ENCODE assay signal across 24 cellular contexts in genomic region chr3:136772709-136773108, GRCh38. TPM values are rescaled to one million over a fixed set of nuclear protein-coding genes. Genes with fewer than 3 reads are reported as not detected.
DNase-seq lines count a peak whose midpoint lies in the region; ATAC-seq, FAIRE-seq and TF ChIP-seq lines count a peak whose summit lies in the region.
"Had no signal": no experiment of that assay in that cellular context is flagged by ENCODE, and none has a peak within 500 bp of the region (broad histone marks: within the 10 kb centered on the region; RNA-seq: fewer than 3 reads in every experiment).

No MANE protein-coding gene starts in this region.

- H2AFZ ChIP-seq in HepG2 (ENCODE audit: low read length) = no peak overlapping the region
- H2AFZ ChIP-seq in SK-N-SH (ENCODE audit: low read depth) = no peak overlapping the region; the same call in 1 of the 2 replicates
- H2AFZ ChIP-seq: parathyroid adenoma had no signal

- TF ChIP-seq POLR2A in HepG2 (IDR thresholded peaks at IDR 0.05; ENCODE audit: insufficient read depth in 1 of 2, low read depth in 2 of 2, low read length in 2 of 2) (no peak), right lobe of liver (IDR thresholded peaks at IDR 0.05) (no peak)

- H3K36me3 ChIP-seq in HepG2 (replicated peaks in 1 of 2; ENCODE audit: control insufficient read depth in 1 of 2, insufficient read depth in 2 of 2, low read length in 2 of 2) (no peaks in the 10 kb centered on the region), right lobe of liver (no peaks in the 10 kb centered on the region), SK-N-SH (replicated peaks in 1 of 2; ENCODE audit: control insufficient read depth in 1 of 2, insufficient read depth in 2 of 2, low read length in 1 of 2) (no peaks in the 10 kb centered on the region)
- H3K36me3 ChIP-seq: vagina had no signal

- BruUV-seq in HepG2 (replicated peaks; lab: Mats Ljungman, UMichigan) = no TSS peak

- ATAC-seq in HepG2 (no peak), right lobe of liver (no peak), right cardiac atrium (no peak), HG02759 (IDR thresholded peaks at IDR 0.05; ENCODE audit: unreplicated experiment) (no peak)
- ATAC-seq: left colon; natural killer cell treated with Interleukin-12 subunit alpha and Interleukin-12 subunit beta and Interleukin-15 and Interleukin-18, amount 100 ng/mL, for 72 hours; stimulated activated effector memory CD8-positive, alpha-beta T cell treated with anti-CD3 and anti-CD28 coated beads, Interleukin-12 subunit alpha, Interleukin-12 subunit beta, amount 100 ng/mL, for 72 hours had no signal

- no peak for TF ChIP-seq EP300 in HepG2 (IDR thresholded peaks at IDR 0.05; ENCODE audit: low read depth in 2 of 2, low read length in 2 of 2)
- no peak for TF ChIP-seq EP300 in HepG2 (CRISPR knock-in tag; IDR thresholded peaks at IDR 0.05; ENCODE audit: borderline replicate concordance)
- TF ChIP-seq EP300 in SK-N-SH (IDR thresholded peaks at IDR 0.05; ENCODE audit: borderline replicate concordance in 1 of 2, low read depth in 1 of 2, low read length in 1 of 2) = no peak

- no peak overlapping the region for H3K9ac ChIP-seq in HepG2 (ENCODE audit: insufficient read depth, low read depth, low read length)
- H3K9ac ChIP-seq in SK-N-SH = no peak overlapping the region
- H3K9ac ChIP-seq: parathyroid adenoma had no signal

- TF ChIP-seq CTCF in HepG2 (CRISPR knock-in tag; IDR thresholded peaks at IDR 0.05) (no peak), right lobe of liver (IDR thresholded peaks at IDR 0.05) (no peak), SK-N-SH (IDR thresholded peaks at IDR 0.05) (no peak)

- H3K4me2 ChIP-seq in HepG2 (ENCODE audit: low read depth, low read length) (no peak overlapping the region), SK-N-SH (no peak overlapping the region)

- FAIRE-seq in HepG2 (lab: Jason Lieb, UNC) (no peak), urothelium cell line (lab: Jason Lieb, UNC) (peak; percentile 17)
- FAIRE-seq: G401.6 had no signal

- no peak overlapping the region for H3K4me3 ChIP-seq in HepG2 (replicated peaks in 1 of 3; ENCODE audit: insufficient read depth in 1 of 3, low read depth in 2 of 3, low read length in 3 of 3)
- H3K4me3 ChIP-seq in right lobe of liver = no peak overlapping the region
- no peak overlapping the region for H3K4me3 ChIP-seq in SK-N-SH (ENCODE audit: low read depth in 2 of 2, low read length in 1 of 2)
- H3K4me3 ChIP-seq in right cardiac atrium (ENCODE audit: low read length) = no peak overlapping the region
- H3K4me3 ChIP-seq: vagina had no signal

- DNase-seq in HepG2 (ENCODE audit: low spot score) = no peak
- DNase-seq in right lobe of liver = no peak
- no peak for DNase-seq in SK-N-SH
- peak; percentile 52 for DNase-seq in fibroblast of peridontal ligament (ENCODE audit: extremely low read depth)
- peak; percentile 29 for DNase-seq in urothelium cell line (ENCODE audit: low spot score)
- DNase-seq in right cardiac atrium = no peak
- DNase-seq in hepatic stellate cell (ENCODE audit: low spot score) = no peak
- DNase-seq: 8988T; activated B cell treated with CpG ODN at 0.5 μM for 24 hours; activated CD4-positive, alpha-beta memory T cell treated with anti-CD3 and anti-CD28 coated beads, Interleukin-2, amount 10 ng/mL, durations not matched to agents 7 days and 5 days; activated gamma-delta T cell treated with Interleukin-2 at 50 U/mL for 16 hours; activated T-cell treated with anti-CD3 and anti-CD28 coated beads for 4 hours; KG1; left colon; NCI-H2029; NCI-H446; T1000 had no signal

- no peaks in the 10 kb centered on the region for H3K4me1 ChIP-seq in HepG2 (ENCODE audit: insufficient read depth, low read length)
- no peaks in the 10 kb centered on the region for H3K4me1 ChIP-seq in right lobe of liver
- no peaks in the 10 kb centered on the region for H3K4me1 ChIP-seq in SK-N-SH (ENCODE audit: control insufficient read depth in 1 of 2, insufficient read depth in 2 of 2, low read depth in 1 of 2, low read length in 1 of 2)
- H3K4me1 ChIP-seq in right cardiac atrium (ENCODE audit: control insufficient read depth, insufficient read depth, low read length) = no peaks in the 10 kb centered on the region
- H3K4me1 ChIP-seq: parathyroid adenoma, vagina had no signal

- in situ Hi-C loops in HepG2 (cut with HindIII; ENCODE audit: extremely low pct_ligation_motif_present, low pct_unique_long_range_greater_than_20kb) = no loop called here

- intact Hi-C loops in HepG2 (cut with micrococcal nuclease; ENCODE audit: unreplicated experiment) (no loop called here), right lobe of liver (cut with DNase I) (no loop called here), right cardiac atrium (cut with DNase I) (no loop called here)

- H3K27ac ChIP-seq in HepG2 (ENCODE audit: extremely low read length, insufficient read depth, low read length) (no peak overlapping the region), right lobe of liver (no peak overlapping the region), SK-N-SH (ENCODE audit: low read depth in 2 of 2, low read length in 1 of 2) (no peak overlapping the region), right cardiac atrium (ENCODE audit: low read length) (no peak overlapping the region)
- H3K27ac ChIP-seq: C4-2B, parathyroid adenoma, vagina had no signal

- H3K9me2 ChIP-seq in SK-N-SH = no peaks in the 10 kb centered on the region

- WGBS in HepG2 (ENCODE audit: low lambda C conversion rate) = 0% methylated on average over 1 of the region's 1 CpG
- 78% methylated on average over 1 of the region's 1 CpG for WGBS in right lobe of liver (ENCODE audit: insufficient coverage, low coverage, low lambda C conversion rate, missing lambda C conversion rate)
- 56% methylated on average over 1 of the region's 1 CpG for WGBS in SK-N-SH (ENCODE audit: low lambda C conversion rate)
- WGBS in right cardiac atrium = 43% methylated on average over 1 of the region's 1 CpG

- no peaks in the 10 kb centered on the region for H3K79me2 ChIP-seq in HepG2 (ENCODE audit: insufficient read depth, low read length)
- H3K79me2 ChIP-seq in SK-N-SH (ENCODE audit: insufficient read depth) = no peaks in the 10 kb centered on the region
- H3K79me2 ChIP-seq: parathyroid adenoma had no signal

- POLR2A ChIA-PET in HepG2 (lab: Yijun Ruan, JAX) (no interaction called here), SK-N-SH (lab: Yijun Ruan, JAX) (no interaction called here)

- TF ChIP-seq RAD21 in HepG2 (CRISPR knock-in tag; IDR thresholded peaks at IDR 0.05) = no peak
- no peak for TF ChIP-seq RAD21 in SK-N-SH (IDR thresholded peaks at IDR 0.05; ENCODE audit: low read length)

- no peaks in the 10 kb centered on the region for H3K9me3 ChIP-seq in HepG2 (ENCODE audit: low read length)
- H3K9me3 ChIP-seq in right lobe of liver = no peaks in the 10 kb centered on the region
- no peaks in the 10 kb centered on the region for H3K9me3 ChIP-seq in SK-N-SH
- no peaks in the 10 kb centered on the region for H3K9me3 ChIP-seq in right cardiac atrium (ENCODE audit: control insufficient read depth, low read length)
- H3K9me3 ChIP-seq: vagina had no signal

- H4K20me1 ChIP-seq in HepG2 (ENCODE audit: insufficient read depth, low read length) (no peaks in the 10 kb centered on the region), SK-N-SH (ENCODE audit: insufficient read depth) (no peaks in the 10 kb centered on the region)

- H3K27me3 ChIP-seq in HepG2 (ENCODE audit: control insufficient read depth in 1 of 2, insufficient read depth in 2 of 2, low read length in 2 of 2) (no peaks in the 10 kb centered on the region; a peak in 1 of 5 replicates), right lobe of liver (no peaks in the 10 kb centered on the region), SK-N-SH (ENCODE audit: insufficient read depth) (no peaks in the 10 kb centered on the region), right cardiac atrium (ENCODE audit: control insufficient read depth, insufficient read depth) (no peaks in the 10 kb centered on the region)
- H3K27me3 ChIP-seq: vagina had no signal

- no peaks in the 10 kb centered on the region for H3F3A ChIP-seq in SK-N-SH (replicated peaks; ENCODE audit: insufficient read depth)

- CTCF ChIA-PET in HepG2 (lab: Yijun Ruan, JAX; ENCODE audit: low intra/inter-chr PET ratio, low total read pairs) (no interaction called here), SK-N-SH (lab: Yijun Ruan, JAX) (interaction anchor here (0.9 to 1.5 kb wide), 3 partner anchors 21 to 693 kb away, joined by 3 to 4 read pairs (median 3); partner anchors contain the start of gene STAG1)

RNA-seq across cellular contexts. Expression of gene STAG1, which starts 20.5 kb away (rescaled TPM):
- total RNA-seq in HepG2 (2016; rRNA removed; fragmentation: Illumina TruSeq; extraction: Trizol) (25.9 and 37.8 TPM in 2 replicates), right lobe of liver (10 to 100 TPM in 5 of 6 experiments, 1 to 10 TPM in 1; 8.2 to 18.5 (median 12.7) TPM), right cardiac atrium (10 to 100 TPM; 26.5 to 30.9 (median 27.9) TPM)
- total RNA-seq in HepG2 (2016; cell fraction: cytosol; rRNA removed; fragmentation: Illumina TruSeq; extraction: Trizol; ENCODE audit: low read depth) = 12.4 and 13.3 TPM in 2 replicates
- total RNA-seq in HepG2 (2016; cell fraction: insoluble cytoplasmic fraction; rRNA removed; fragmentation: Illumina TruSeq; extraction: Trizol) = 27.2 and 38.3 TPM in 2 replicates
- total RNA-seq in HepG2 (2016; cell fraction: membrane; rRNA removed; fragmentation: Illumina TruSeq; extraction: Trizol) = 13.0 and 13.7 TPM in 2 replicates
- total RNA-seq in HepG2 (2016; cell fraction: nucleus; rRNA removed; fragmentation: Illumina TruSeq; extraction: Trizol) = 45.3 and 46.5 TPM in 2 replicates
- polyA plus RNA-seq in HepG2 (2011; rRNA removed) (5.8 and 6.2 TPM in 2 replicates), SK-N-SH (2012; rRNA removed) (5.5 and 6.9 TPM in 2 replicates), right cardiac atrium (8.1 TPM)
- 2.4 and 4.3 TPM in 2 replicates for polyA plus RNA-seq in HepG2 (2011; cell fraction: cytosol; rRNA removed)
- 2.8 and 4.2 TPM in 2 replicates for polyA plus RNA-seq in HepG2 (2011; cell fraction: nucleus; rRNA removed)
- polyA plus RNA-seq in HepG2 (2012) = 7.8 and 8.7 TPM in 2 replicates
- 1.00 and 1.1 TPM in 2 replicates for polyA plus RNA-seq in HepG2 (2016; cell fraction: cytosol; fragmentation: Illumina TruSeq; extraction: Trizol; ENCODE audit: low read depth)
- polyA plus RNA-seq in HepG2 (2016; cell fraction: insoluble cytoplasmic fraction; fragmentation: Illumina TruSeq; extraction: Trizol; ENCODE audit: low read depth) = 19.1 and 21.9 TPM in 2 replicates
- 2.9 and 3.1 TPM in 2 replicates for polyA plus RNA-seq in HepG2 (2016; cell fraction: membrane; fragmentation: Illumina TruSeq; extraction: Trizol; ENCODE audit: low read depth)
- 16.1 and 16.2 TPM in 2 replicates for polyA plus RNA-seq in HepG2 (2016; cell fraction: nucleus; fragmentation: Illumina TruSeq; extraction: Trizol; ENCODE audit: insufficient read depth, low read depth)
- polyA minus RNA-seq in HepG2 (2011; rRNA and poly(A)+ RNA removed; ENCODE audit: low replicate concordance) = 5.2 and 17.2 TPM in 2 replicates
- 9.1 and 13.0 TPM in 2 replicates for polyA minus RNA-seq in HepG2 (2011; cell fraction: cytosol; rRNA and poly(A)+ RNA removed)
- polyA minus RNA-seq in HepG2 (2011; cell fraction: nucleus; rRNA and poly(A)+ RNA removed) = 44.2 and 44.3 TPM in 2 replicates
- 8.3 and 9.0 TPM in 2 replicates for polyA plus RNA-seq in SK-N-SH (2012; cell fraction: cytosol; rRNA removed)
- 3.8 and 7.6 TPM in 2 replicates for polyA plus RNA-seq in SK-N-SH (2012; cell fraction: nucleus; rRNA removed)

RNA-seq across cellular contexts. Expression of gene SLC35G2, which starts 46.2 kb away (rescaled TPM):
- total RNA-seq in HepG2 (2016; rRNA removed; fragmentation: Illumina TruSeq; extraction: Trizol) (4.2 and 7.6 TPM in 2 replicates), right lobe of liver (1 to 10 TPM in 3 of 6 experiments, under 1 TPM in 3; 0.51 to 2.7 (median 1.7) TPM), right cardiac atrium (1 to 10 TPM; 4.3 to 6.5 (median 4.9) TPM)
- 2.3 and 2.7 TPM in 2 replicates for total RNA-seq in HepG2 (2016; cell fraction: cytosol; rRNA removed; fragmentation: Illumina TruSeq; extraction: Trizol; ENCODE audit: low read depth)
- total RNA-seq in HepG2 (2016; cell fraction: insoluble cytoplasmic fraction; rRNA removed; fragmentation: Illumina TruSeq; extraction: Trizol) = 4.5 and 6.6 TPM in 2 replicates
- 5.0 and 5.3 TPM in 2 replicates for total RNA-seq in HepG2 (2016; cell fraction: membrane; rRNA removed; fragmentation: Illumina TruSeq; extraction: Trizol)
- 7.8 and 11.3 TPM in 2 replicates for total RNA-seq in HepG2 (2016; cell fraction: nucleus; rRNA removed; fragmentation: Illumina TruSeq; extraction: Trizol)
- polyA plus RNA-seq in HepG2 (2011; rRNA removed) (10.3 and 10.7 TPM in 2 replicates), SK-N-SH (2012; rRNA removed) (9.7 and 10.6 TPM in 2 replicates), right cardiac atrium (5.7 TPM)
- 4.8 and 10.3 TPM in 2 replicates for polyA plus RNA-seq in HepG2 (2011; cell fraction: cytosol; rRNA removed)
- 8.3 and 11.0 TPM in 2 replicates for polyA plus RNA-seq in HepG2 (2011; cell fraction: nucleus; rRNA removed)
- 10.6 and 13.1 TPM in 2 replicates for polyA plus RNA-seq in HepG2 (2012)
- 1.1 TPM in 2 replicates for polyA plus RNA-seq in HepG2 (2016; cell fraction: cytosol; fragmentation: Illumina TruSeq; extraction: Trizol; ENCODE audit: low read depth)
- 3.3 and 3.4 TPM in 2 replicates for polyA plus RNA-seq in HepG2 (2016; cell fraction: insoluble cytoplasmic fraction; fragmentation: Illumina TruSeq; extraction: Trizol; ENCODE audit: low read depth)
- 1.4 and 1.9 TPM in 2 replicates for polyA plus RNA-seq in HepG2 (2016; cell fraction: membrane; fragmentation: Illumina TruSeq; extraction: Trizol; ENCODE audit: low read depth)
- polyA plus RNA-seq in HepG2 (2016; cell fraction: nucleus; fragmentation: Illumina TruSeq; extraction: Trizol; ENCODE audit: insufficient read depth, low read depth) = 14.6 and 16.3 TPM in 2 replicates
- polyA minus RNA-seq in HepG2 (2011; rRNA and poly(A)+ RNA removed; ENCODE audit: low replicate concordance) = 5.3 and 12.2 TPM in 2 replicates
- 3.6 and 5.6 TPM in 2 replicates for polyA minus RNA-seq in HepG2 (2011; cell fraction: cytosol; rRNA and poly(A)+ RNA removed)
- polyA minus RNA-seq in HepG2 (2011; cell fraction: nucleus; rRNA and poly(A)+ RNA removed) = 8.5 and 9.3 TPM in 2 replicates
- polyA plus RNA-seq in SK-N-SH (2012; cell fraction: cytosol; rRNA removed) = 14.6 and 14.7 TPM in 2 replicates
- polyA plus RNA-seq in SK-N-SH (2012; cell fraction: nucleus; rRNA removed) = 6.6 and 14.9 TPM in 2 replicates

Comparison
In these comparisons a context has a peak if more than half of its experiments do, and no peak if none do; other contexts are left out.
1. DNase-seq: peak in fibroblast of peridontal ligament (single experiment) and urothelium cell line (single experiment); none in HepG2 (single experiment), right lobe of liver (0 of 3), SK-N-SH (single experiment), right cardiac atrium (0 of 3) and hepatic stellate cell (single experiment).
2. Of the 25 proteins assayed by ChIP-seq in both HepG2 and SK-N-SH: peak only in HepG2: FOSL2; only in SK-N-SH: JUND, PBX3 and TCF12; in both: none; in neither: 21.